ENCODE assay signal across 8 cellular contexts in the genomic region with DNA sequence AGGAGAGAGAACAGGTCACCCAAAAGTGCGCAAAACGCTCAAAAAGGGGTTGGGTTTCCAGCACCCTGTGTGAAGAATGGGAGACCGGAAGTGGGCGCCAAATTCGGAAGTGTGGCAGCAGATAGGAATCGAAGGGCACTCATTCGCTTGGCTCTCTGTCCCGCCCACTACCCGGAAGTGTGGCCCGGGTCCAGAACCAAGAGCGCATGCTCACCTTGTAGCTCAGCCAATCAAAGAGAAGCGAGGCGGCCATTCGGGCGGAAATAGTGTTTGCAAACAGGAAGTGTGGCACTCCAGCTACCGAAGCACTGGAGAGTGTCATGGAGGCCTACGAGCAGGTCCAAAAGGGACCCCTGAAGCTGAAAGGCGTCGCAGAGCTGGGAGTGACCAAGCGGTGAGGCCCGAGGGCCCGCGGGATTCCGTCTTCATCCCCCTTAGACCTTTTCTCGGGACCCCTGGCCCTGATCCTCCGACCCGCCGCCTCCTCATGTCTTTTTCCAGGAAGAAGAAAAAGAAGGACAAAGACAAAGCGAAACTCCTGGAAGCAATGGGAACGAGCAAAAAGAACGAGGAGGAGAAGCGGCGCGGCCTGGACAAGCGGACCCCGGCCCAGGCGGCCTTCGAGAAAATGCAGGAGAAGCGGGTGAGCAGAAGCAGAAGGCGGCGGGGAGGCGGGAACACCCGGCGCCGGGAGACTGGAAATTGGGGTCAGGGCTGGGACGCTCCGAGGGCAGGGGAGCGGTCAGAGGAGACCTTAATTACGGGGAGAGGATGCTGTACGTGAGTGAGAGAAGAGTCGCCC. TPM values are rescaled to one million over a fixed set of nuclear protein-coding genes. Genes with fewer than 3 reads are reported as not detected.
A peak's percentile ranks its signal among the peaks of the same experiment; 100 is the strongest.
DNase-seq lines count a peak whose midpoint lies in the region; ATAC-seq and TF ChIP-seq lines count a peak whose summit lies in the region.

A gene (plus strand): TSS at position 288 of the 802 bp plus-strand sequence. CDS start 33 bp downstream, at position 321.

- peaks cover 36% of the 10 kb centered on the region for H3F3A ChIP-seq in PC-9 (ENCODE audit: insufficient read depth, low read depth)

- peak within 1 kb of the TSS; percentile 19; the same call in 1 of the 2 replicates for H3K27ac ChIP-seq in PC-9

- H3K9me2 ChIP-seq in PC-9 (ENCODE audit: insufficient read depth): no peaks in the 10 kb centered on the region

- CTCF ChIA-PET in PC-9 (lab: Charles Lee): interaction anchor here (0.5 to 0.9 kb wide), 5 partner anchors 10 to 749 kb away, joined by 3 to 8 read pairs (median 3); a partner anchor contains a TSS

- peak; percentile 76 for ATAC-seq in GM21619 (IDR thresholded peaks at IDR 0.05; ENCODE audit: unreplicated experiment)

- 0 out of 2 replicates have a peak, but pooled peaks cover 4% of the 10 kb centered on the region for H4K20me1 ChIP-seq in PC-9 (ENCODE audit: insufficient read depth)

- TF ChIP-seq CTCF in PC-9 (conservative IDR thresholded peaks at IDR 0.05) (no peak), epithelial cell of proximal tubule (conservative IDR thresholded peaks at IDR 0.05; ENCODE audit: low read depth, low read length) (no peak)

- POLR2A ChIA-PET in PC-9 (lab: Charles Lee; ENCODE audit: unreplicated experiment): interaction anchor here (0.5 to 1.2 kb wide), 9 partner anchors 9 to 374 kb away, joined by 3 to 28 read pairs (median 5); a partner anchor contains a TSS

- no peaks in the 10 kb centered on the region for H3K9me3 ChIP-seq in PC-9 (ENCODE audit: insufficient read depth, low read depth)

- peak within 1 kb of the TSS; percentile 87 for H2AFZ ChIP-seq in PC-9

- H3K4me1 ChIP-seq in PC-9 (replicated peaks; ENCODE audit: insufficient read depth): peaks cover 24% of the 10 kb centered on the region

- H3K79me2 ChIP-seq in PC-9 (ENCODE audit: low read depth): peaks cover 34% of the 10 kb centered on the region

- H3K27me3 ChIP-seq in PC-9 (ENCODE audit: insufficient read depth, low read depth): no peaks in the 10 kb centered on the region

- peak; percentile 97 for DNase-seq in DMS153 treated with DMSO at 0.1 percent for 48 hours (lab: John Stamatoyannopoulos, UW; ENCODE audit: unreplicated experiment)
- peak; percentile 99 for DNase-seq in Jurkat, Clone E6-1 (ENCODE audit: low read depth, low spot score)
- peak; percentile 98 to 99 for DNase-seq in PC-9
- DNase-seq in activated T-cell treated with anti-CD3 and anti-CD28 coated beads, Interleukin-2, amount 50 U/mL, for 1 hour: peak; percentile 98
- peak; percentile 84 for DNase-seq in epithelial cell of proximal tubule (ENCODE audit: low read depth)
- peak; percentile 99 for DNase-seq in mucosa of gallbladder (ENCODE audit: low spot score)
- DNase-seq in stimulated activated CD8-positive, alpha-beta memory T cell treated with anti-CD3 and anti-CD28 coated beads, Interleukin-4, amount 100 ng/mL, for 4 hours (ENCODE audit: low read depth in 2 of 2, low spot score in 1 of 2): peak; percentile 96 to 99

- peaks cover 10% of the 10 kb centered on the region for H3K36me3 ChIP-seq in PC-9 (ENCODE audit: low read depth)

- H3K4me3 ChIP-seq in Jurkat, Clone E6-1 (ENCODE audit: low read length): peak within 1 kb of the TSS; percentile 96
- peak within 1 kb of the TSS; percentile 87 for H3K4me3 ChIP-seq in PC-9
- peak within 1 kb of the TSS; percentile 91 for H3K4me3 ChIP-seq in epithelial cell of proximal tubule (ENCODE audit: low read depth, low read length)

- no TSS peak for BruUV-seq in PC-9 (replicated peaks; lab: Mats Ljungman, UMichigan)

- peak within 1 kb of the TSS; percentile 83 for H3K4me2 ChIP-seq in PC-9

- intact Hi-C loops in PC-9 (cut with micrococcal nuclease; ENCODE audit: unreplicated experiment): loop anchor here (10.0 kb wide), 1 partner anchor 251 kb away; a partner anchor contains a TSS

RNA-seq across cellular contexts. Expression of the gene that starts here (rescaled TPM):
- 129 TPM for polyA plus RNA-seq in Jurkat, Clone E6-1 (2012; ENCODE audit: insufficient read depth, insufficient read length)
- total RNA-seq in PC-9 (2021) (44.3 and 66.5 TPM in 2 replicates), epithelial cell of proximal tubule (113 and 119 TPM in 2 replicates), mucosa of gallbladder (71.6 TPM)

Comparison
In these comparisons a context has a peak if more than half of its experiments do, and no peak if none do; other contexts are left out.
1. Peak in every context shown above with its lines: DNase-seq, ATAC-seq, H3K4me3 ChIP-seq and H3K27ac ChIP-seq.